11 cellular contexts compared by ENCODE assay signal in the genomic region with DNA sequence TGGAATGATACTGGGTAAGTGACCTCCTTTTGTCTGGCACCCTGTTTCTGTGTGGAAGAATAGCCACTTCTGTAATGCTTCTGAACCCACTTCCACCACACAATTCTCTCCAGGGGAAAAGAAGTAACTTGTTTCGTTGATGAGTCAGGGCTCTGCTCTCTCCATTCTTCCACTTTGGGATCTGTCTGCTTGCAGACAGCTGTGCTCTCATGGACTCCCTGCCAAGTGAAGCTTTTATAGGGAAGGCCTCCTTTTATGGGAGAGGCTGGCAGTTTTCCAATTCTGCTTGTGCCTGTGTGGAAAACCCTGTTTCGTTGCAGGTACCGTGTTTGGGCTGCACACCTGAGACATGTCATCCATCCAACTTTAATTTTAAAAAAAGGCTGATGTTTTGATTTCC.
A peak's percentile ranks its signal among the peaks of the same experiment; 100 is the strongest.
DNase-seq lines count a peak whose midpoint lies in the region; ATAC-seq lines count a peak whose summit lies in the region.
"Had no signal": no experiment of that assay in that cellular context is flagged by ENCODE, and none has a peak within 500 bp of the region (broad histone marks: within the 10 kb centered on the region; RNA-seq: fewer than 3 reads in every experiment).

No MANE protein-coding gene starts in this region.

- DNase-seq in Daoy (ENCODE audit: low read depth) (peak; percentile 84), NCI-H1694 treated with DMSO at 0.1 percent for 48 hours (lab: John Stamatoyannopoulos, UW) (peak; percentile 33), adipocyte (ENCODE audit: low read depth) (peak; percentile 55), myocyte (ENCODE audit: low read depth) (peak; percentile 96), ureter (ENCODE audit: low spot score) (no peak)
- DNase-seq: islet precursor cell, psoas muscle had no signal

- no peaks in the 10 kb centered on the region for H3K9me3 ChIP-seq in adipocyte (ENCODE audit: control insufficient read depth, low read length)
- H3K9me3 ChIP-seq: psoas muscle had no signal

- H3K4me1 ChIP-seq in adipocyte (ENCODE audit: control insufficient read depth, insufficient read depth, low read length): peaks cover 22% of the 10 kb centered on the region
- H3K4me1 ChIP-seq: psoas muscle had no signal

- H3K27me3 ChIP-seq in adipocyte (replicated peaks; ENCODE audit: control insufficient read depth, insufficient read depth, low read length): no peaks in the 10 kb centered on the region

- ATAC-seq in HG03095 (IDR thresholded peaks at IDR 0.05; ENCODE audit: unreplicated experiment) (no peak), HG02840 (IDR thresholded peaks at IDR 0.05; ENCODE audit: low FRiP score, unreplicated experiment) (no peak), HG02642 (IDR thresholded peaks at IDR 0.05; ENCODE audit: poor library complexity, unreplicated experiment) (no peak)
- ATAC-seq: activated CD4-positive, CD25-positive, alpha-beta regulatory T cell treated with anti-CD3 and anti-CD28 coated beads, Interleukin-2, amount 50 U/mL, for 24 hours; psoas muscle had no signal

- H3K9ac ChIP-seq in adipocyte (ENCODE audit: low read length): no peak overlapping the region

- no peaks in the 10 kb centered on the region for H3K36me3 ChIP-seq in adipocyte (ENCODE audit: control insufficient read depth, insufficient read depth, low read length, severe bottlenecking)

- no peak overlapping the region for H3K4me3 ChIP-seq in adipocyte (ENCODE audit: low read length)
- H3K4me3 ChIP-seq: psoas muscle had no signal
